12 cellular contexts compared by ENCODE assay signal in genomic region chr4:2461246-2461960, GRCh38. TPM values are rescaled to one million over a fixed set of nuclear protein-coding genes. Genes with fewer than 3 reads are reported as not detected.
DNase-seq lines count a peak whose midpoint lies in the region; ATAC-seq and TF ChIP-seq lines count a peak whose summit lies in the region.
"Had no signal": no experiment of that assay in that cellular context is flagged by ENCODE, and none has a peak within 500 bp of the region (broad histone marks: within the 10 kb centered on the region; RNA-seq: fewer than 3 reads in every experiment).

No MANE protein-coding gene starts in this region.

- H4K20me1 ChIP-seq in BLaER1 treated with 17β-estradiol and CSF1 and Interleukin-3, amounts not matched to agents 10 nM and 100 nM = peaks cover 0 to 29% (median 7%) of the 10 kb centered on the region in 11 experiments; a peak in 7 of 22 replicates

- no peak for ATAC-seq in activated naive CD8-positive, alpha-beta T cell treated with anti-CD3 and anti-CD28 coated beads, Interleukin-2, amount 50 U/mL, for 24 hours
- ATAC-seq in natural killer cell (no peak), HG03521 (IDR thresholded peaks at IDR 0.05; ENCODE audit: unreplicated experiment) (no peak), GM18502 (IDR thresholded peaks at IDR 0.05; ENCODE audit: poor library complexity, unreplicated experiment) (no peak)

- intact Hi-C loops in natural killer cell (cut with micrococcal nuclease) = no loop called here

- H3K27ac ChIP-seq in BLaER1 treated with 17β-estradiol and CSF1 and Interleukin-3, amounts not matched to agents 10 nM and 100 nM = no peak overlapping the region

- DNase-seq in ELF-1 (ENCODE audit: low read depth, low spot score) (peak; percentile 79), natural killer cell (no peak), NCI-H1694 treated with DMSO at 0.1 percent for 48 hours (lab: John Stamatoyannopoulos, UW) (no peak), NCI-H2081 (lab: John Stamatoyannopoulos, UW) (no peak)
- no peak for DNase-seq in activated naive CD8-positive, alpha-beta T cell treated with anti-CD3 and anti-CD28 coated beads, Interleukin-2, amount 50 U/mL, for 24 hours
- DNase-seq: mucosa of descending colon, NCI-H446, PC-3 had no signal

- H3K27ac Mint-ChIP-seq in activated naive CD8-positive, alpha-beta T cell treated with anti-CD3 and anti-CD28 coated beads, Interleukin-2, amount 50 U/mL, for 24 hours = peak overlapping the region; percentile 1
- peak overlapping the region in 1 of 2 donors; percentile 4 for H3K27ac Mint-ChIP-seq in natural killer cell

- no peaks in the 10 kb centered on the region for H3K36me3 Mint-ChIP-seq in activated naive CD8-positive, alpha-beta T cell treated with anti-CD3 and anti-CD28 coated beads, Interleukin-2, amount 50 U/mL, for 24 hours (ENCODE audit: low read depth)
- H3K36me3 Mint-ChIP-seq in natural killer cell = no peaks in the 10 kb centered on the region

- no peaks in the 10 kb centered on the region for H3K9me3 Mint-ChIP-seq in activated naive CD8-positive, alpha-beta T cell treated with anti-CD3 and anti-CD28 coated beads, Interleukin-2, amount 50 U/mL, for 24 hours
- H3K9me3 Mint-ChIP-seq in natural killer cell = no peaks in the 10 kb centered on the region

- peaks cover 5% of the 10 kb centered on the region for H3K27me3 Mint-ChIP-seq in activated naive CD8-positive, alpha-beta T cell treated with anti-CD3 and anti-CD28 coated beads, Interleukin-2, amount 50 U/mL, for 24 hours
- peaks cover 0 to 6% of the 10 kb centered on the region in 2 donors for H3K27me3 Mint-ChIP-seq in natural killer cell (ENCODE audit: low read depth in 2 of 2)

- H3K27me3 ChIP-seq in BLaER1 treated with 17β-estradiol and CSF1 and Interleukin-3, amounts not matched to agents 10 nM and 100 nM = peaks cover 23 to 35% (median 26%) of the 10 kb centered on the region in 11 experiments
- H3K27me3 ChIP-seq: dorsolateral prefrontal cortex had no signal

- H3K4me3 ChIP-seq in BLaER1 treated with 17β-estradiol and CSF1 and Interleukin-3, amounts not matched to agents 10 nM and 100 nM = peak overlapping the region in 1 of 10 experiments; percentile 58; a peak in 1 of 20 replicates
- H3K4me3 ChIP-seq: mucosa of descending colon had no signal

- H3K9me3 ChIP-seq in BLaER1 treated with 17β-estradiol and CSF1 and Interleukin-3, amounts not matched to agents 10 nM and 100 nM (replicated peaks in 1 of 11) = no peaks in the 10 kb centered on the region
- H3K9me3 ChIP-seq: mucosa of descending colon had no signal

- no peaks in the 10 kb centered on the region for H3K36me3 ChIP-seq in BLaER1 treated with 17β-estradiol and CSF1 and Interleukin-3, amounts not matched to agents 10 nM and 100 nM

- H3K4me2 ChIP-seq in BLaER1 treated with 17β-estradiol and CSF1 and Interleukin-3, amounts not matched to agents 10 nM and 100 nM = peak overlapping the region in 8 of 11 experiments; percentile 87 to 99 (median 92); a peak in 10 of 22 replicates

- TF ChIP-seq CTCF in natural killer cell (IDR thresholded peaks at IDR 0.05) = no peak

- H3K4me1 ChIP-seq in BLaER1 treated with 17β-estradiol and CSF1 and Interleukin-3, amounts not matched to agents 10 nM and 100 nM = peaks cover 6 to 23% (median 11%) of the 10 kb centered on the region in 10 experiments

- peaks cover 10% of the 10 kb centered on the region for H3K4me1 Mint-ChIP-seq in activated naive CD8-positive, alpha-beta T cell treated with anti-CD3 and anti-CD28 coated beads, Interleukin-2, amount 50 U/mL, for 24 hours
- peaks cover 0 to 14% of the 10 kb centered on the region in 2 donors for H3K4me1 Mint-ChIP-seq in natural killer cell

- no peak overlapping the region for H3K9ac ChIP-seq in BLaER1 treated with 17β-estradiol and CSF1 and Interleukin-3, amounts not matched to agents 10 nM and 100 nM

- H3K4me3 Mint-ChIP-seq in activated naive CD8-positive, alpha-beta T cell treated with anti-CD3 and anti-CD28 coated beads, Interleukin-2, amount 50 U/mL, for 24 hours = peak overlapping the region; percentile 68
- peak overlapping the region; percentile 82 for H3K4me3 Mint-ChIP-seq in natural killer cell

RNA-seq across cellular contexts. Expression of gene RNF4, which starts 7.5 kb away (rescaled TPM):
- total RNA-seq in natural killer cell = 100 to 1,000 TPM; 103 to 130 (median 123) TPM

RNA-seq across cellular contexts. Expression of gene CFAP99, which starts 42.6 kb away (rescaled TPM):
- total RNA-seq in natural killer cell = not detected
- total RNA-seq: PC-3 had no signal

RNA-seq across cellular contexts. Expression of gene ZFYVE28, which starts 43.0 kb away (rescaled TPM):
- total RNA-seq in natural killer cell = 100 to 1,000 TPM in 2 of 3 donors, 10 to 100 TPM in 1; 85.4 to 107 (median 104) TPM
